In the genomic region with DNA sequence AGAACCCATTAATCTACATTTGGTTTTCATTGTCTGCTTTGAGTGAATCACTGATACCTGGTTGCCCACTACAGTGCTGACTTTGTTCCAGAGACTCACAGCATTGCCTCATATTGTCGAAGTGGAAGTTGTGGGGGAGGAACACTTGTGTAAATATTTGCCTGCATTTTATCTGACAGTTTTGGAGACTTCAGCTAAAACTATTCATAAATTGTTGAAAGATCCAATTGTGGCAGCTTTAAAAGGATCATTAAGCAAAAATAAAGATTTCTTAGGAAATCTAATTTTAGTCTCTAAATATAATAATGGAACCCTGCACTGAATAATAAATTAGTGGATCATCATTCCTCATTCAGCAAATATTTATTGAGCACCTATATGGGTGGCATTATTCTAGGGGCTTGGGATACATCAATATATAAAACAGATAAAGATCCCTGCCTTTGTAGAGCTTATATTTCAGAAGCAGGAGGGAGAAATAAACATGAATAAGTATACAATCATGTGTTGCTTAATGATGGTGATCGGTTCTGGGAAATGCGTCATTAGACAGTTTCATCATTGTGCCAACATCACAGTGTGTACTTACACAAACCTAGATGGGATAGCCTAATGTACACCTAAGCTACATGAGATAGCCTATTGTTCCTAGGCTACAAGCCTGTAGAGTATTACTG, we compare ENCODE assay signal across 11 cellular contexts.
DNase-seq lines count a peak whose midpoint lies in the region; ATAC-seq and TF ChIP-seq lines count a peak whose summit lies in the region.
"Had no signal": no experiment of that assay in that cellular context is flagged by ENCODE, and none has a peak within 500 bp of the region (broad histone marks: within the 10 kb centered on the region; RNA-seq: fewer than 3 reads in every experiment).

No MANE protein-coding gene starts in this region.

- peak overlapping the region; percentile 5 for H3K4me2 ChIP-seq in osteoblast (ENCODE audit: insufficient read depth, low read length)

- no peaks in the 10 kb centered on the region for H3K36me3 ChIP-seq in osteoblast (ENCODE audit: insufficient read depth, low read length)

- no peak overlapping the region for H2AFZ ChIP-seq in osteoblast (ENCODE audit: low read length)

- no peak overlapping the region for H3K4me3 ChIP-seq in epithelial cell of esophagus (ENCODE audit: low read length)
- no peak overlapping the region for H3K4me3 ChIP-seq in osteoblast (ENCODE audit: insufficient read depth, low read length)

- no peaks in the 10 kb centered on the region for H3K27me3 ChIP-seq in osteoblast (ENCODE audit: insufficient read depth, low read length)

- H4K20me1 ChIP-seq in osteoblast (ENCODE audit: insufficient read depth, low read length), result peaks cover 3% of the 10 kb centered on the region

- H3K79me2 ChIP-seq in osteoblast (ENCODE audit: insufficient read depth, low read length), result peaks cover 34% of the 10 kb centered on the region

- peaks cover 30% of the 10 kb centered on the region for H3K4me1 ChIP-seq in osteoblast (ENCODE audit: insufficient read depth, low read length)

- no peak for TF ChIP-seq CTCF in epithelial cell of esophagus (IDR thresholded peaks at IDR 0.05; ENCODE audit: insufficient read depth, low read depth, low read length, missing control alignments)
- no peak for TF ChIP-seq CTCF in osteoblast (IDR thresholded peaks at IDR 0.05; ENCODE audit: extremely low read depth, low read depth, low read length)

- H3K27ac ChIP-seq in osteoblast (ENCODE audit: low read depth, low read length), result peak overlapping the region; percentile 70

- ATAC-seq in GM18861 (IDR thresholded peaks at IDR 0.05; ENCODE audit: unreplicated experiment), result no peak
- ATAC-seq: naive thymus-derived CD8-positive, alpha-beta T cell had no signal

- peak; percentile 48 for DNase-seq in GM03348 (ENCODE audit: low spot score)
- peak; percentile 91 for DNase-seq in NCI-H748 (lab: John Stamatoyannopoulos, UW; ENCODE audit: unreplicated experiment)
- DNase-seq in epithelial cell of esophagus (ENCODE audit: low read depth), result peak; percentile 94
- DNase-seq in osteoblast (ENCODE audit: insufficient read length, low spot score, missing footprints), result no peak
- DNase-seq in COR-L47 (lab: John Stamatoyannopoulos, UW), result no peak
- no peak for DNase-seq in activated naive CD4-positive, alpha-beta T cell treated with anti-CD3 and anti-CD28 coated beads, Interleukin-2, amount 50 U/mL, for 16 hours
- DNase-seq in stimulated activated CD4-positive, alpha-beta T cell treated with anti-CD3 and anti-CD28 coated beads, Interleukin-15, amount 100 ng/mL, for 24 hours, result no peak
- DNase-seq: activated CD8-positive, alpha-beta memory T cell treated with anti-CD3 and anti-CD28 coated beads, Interleukin-2, amount 50 U/mL, for 4 hours; endodermal cell; naive thymus-derived CD8-positive, alpha-beta T cell had no signal

- H3K9me3 ChIP-seq in osteoblast (ENCODE audit: low read depth, low read length), result no peaks in the 10 kb centered on the region

Comparison
In these comparisons a context has a peak if more than half of its experiments do, and no peak if none do; other contexts are left out.
1. DNase-seq: peak in GM03348 (single experiment), NCI-H748 (single experiment) and epithelial cell of esophagus (single experiment); none in osteoblast (single experiment), COR-L47 (single experiment), activated naive CD4-positive, alpha-beta T cell treated with anti-CD3 and anti-CD28 coated beads, Interleukin-2, amount 50 U/mL, for 16 hours (single experiment) and stimulated activated CD4-positive, alpha-beta T cell treated with anti-CD3 and anti-CD28 coated beads, Interleukin-15, amount 100 ng/mL, for 24 hours (single experiment).